ENCODE assay signal across 18 cellular contexts in the genomic region with DNA sequence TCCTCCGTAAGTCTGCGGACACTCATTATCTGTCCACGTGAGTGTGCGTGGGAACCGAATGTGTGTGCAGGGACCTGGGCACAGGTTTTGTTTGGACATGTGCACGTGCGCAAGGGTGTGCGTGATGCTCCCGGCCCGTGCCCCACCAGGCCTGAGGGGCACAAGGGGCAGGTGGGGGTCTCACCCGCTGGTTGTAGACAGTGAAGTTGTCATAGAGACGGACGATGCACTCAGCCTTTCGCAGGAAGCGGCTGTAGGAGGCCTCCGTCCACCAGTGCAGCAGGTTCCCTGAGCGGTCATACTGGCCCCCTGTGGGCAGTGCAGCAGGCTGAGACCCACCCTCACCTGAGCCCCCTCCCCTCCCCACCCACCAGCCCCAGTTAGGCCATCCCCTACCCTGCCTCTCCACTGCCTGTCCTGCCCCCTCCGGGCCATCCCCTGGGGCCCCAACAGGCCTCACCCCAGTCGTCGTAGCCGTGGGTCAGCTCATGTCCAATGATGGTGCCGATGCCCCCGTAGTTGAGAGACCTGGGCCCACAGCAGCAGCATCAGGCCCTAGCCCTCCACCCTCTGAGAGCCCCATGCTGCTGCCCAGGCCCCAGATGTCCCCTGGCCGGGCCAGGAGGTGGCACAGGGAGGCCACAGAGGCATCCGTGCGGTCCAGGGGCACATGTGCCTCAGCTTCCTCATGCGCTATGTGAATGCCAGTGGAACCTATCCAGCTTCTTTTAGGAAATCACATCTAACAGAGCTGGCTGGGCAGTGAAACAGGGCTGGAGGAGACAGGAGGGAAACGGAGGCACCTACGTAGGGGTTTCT. TPM values are rescaled to one million over a fixed set of nuclear protein-coding genes. Genes with fewer than 3 reads are reported as not detected.
DNase-seq lines count a peak whose midpoint lies in the region; ATAC-seq, FAIRE-seq and TF ChIP-seq lines count a peak whose summit lies in the region.
"Had no signal": no experiment of that assay in that cellular context is flagged by ENCODE, and none has a peak within 500 bp of the region (broad histone marks: within the 10 kb centered on the region; RNA-seq: fewer than 3 reads in every experiment).

No MANE protein-coding gene starts in this region.

- no peak overlapping the region for H3K14ac ChIP-seq in H9 (ENCODE audit: insufficient read depth, low read length)

- H3K23ac ChIP-seq in H9 (ENCODE audit: insufficient read length, low read depth, low read length), result no peak overlapping the region

- H3K27me3 Mint-ChIP-seq in H9 (ENCODE audit: low read depth), result peaks cover 53% of the 10 kb centered on the region
- H3K27me3 Mint-ChIP-seq in activated CD4-positive, alpha-beta T cell treated with anti-CD3 and anti-CD28 coated beads for 36 hours, result peaks cover 13% of the 10 kb centered on the region

- H3K4me3 ChIP-seq in kidney (ENCODE audit: low read length in 2 of 2) (no peak overlapping the region), ovary (no peak overlapping the region)

- no peak overlapping the region for H2BK12ac ChIP-seq in H9 (ENCODE audit: insufficient read length, low read depth, low read length)

- H3K4me1 ChIP-seq in H9 (ENCODE audit: insufficient read depth, low read length) (no peaks in the 10 kb centered on the region), kidney (ENCODE audit: control insufficient read depth in 1 of 2, insufficient read depth in 1 of 2, low read depth in 1 of 2, low read length in 2 of 2) (no peaks in the 10 kb centered on the region), ovary (ENCODE audit: insufficient read depth) (no peaks in the 10 kb centered on the region)
- H3K4me1 ChIP-seq: Caco-2 had no signal

- no peaks in the 10 kb centered on the region for H3K79me2 ChIP-seq in H9 (ENCODE audit: insufficient read depth, low read length)

- H2BK20ac ChIP-seq in H9 (ENCODE audit: low read depth, low read length, poor library complexity, severe bottlenecking), result no peak overlapping the region

- POLR2A ChIA-PET in activated CD4-positive, alpha-beta T cell treated with anti-CD3 and anti-CD28 coated beads for 36 hours (lab: Charles Lee), result no interaction called here

- no peak for ATAC-seq in activated CD4-positive, alpha-beta T cell treated with anti-CD3 and anti-CD28 coated beads for 36 hours

- no peak overlapping the region for H3K18ac ChIP-seq in H9 (ENCODE audit: insufficient read length, low read depth, low read length)

- intact Hi-C loops in kidney (cut with DNase I), result no loop called here
- intact Hi-C loops in ovary (cut with DNase I), result no loop called here
- intact Hi-C loops in activated CD4-positive, alpha-beta T cell treated with anti-CD3 and anti-CD28 coated beads for 36 hours (cut with DNase I, micrococcal nuclease), result no loop called here

- no peaks in the 10 kb centered on the region for H3K79me1 ChIP-seq in H9 (ENCODE audit: insufficient read depth, low read depth, low read length, poor library complexity, severe bottlenecking)

- no peak overlapping the region for H4K5ac ChIP-seq in H9 (ENCODE audit: insufficient read length, low read depth, low read length)

- H3K9me3 ChIP-seq in H9 (ENCODE audit: control insufficient read depth, low read depth, low read length) (no peaks in the 10 kb centered on the region), kidney (ENCODE audit: control insufficient read depth in 1 of 2, low read length in 2 of 2) (no peaks in the 10 kb centered on the region), ovary (no peaks in the 10 kb centered on the region)
- H3K9me3 ChIP-seq: Caco-2 had no signal

- no peak overlapping the region for H3T11ph ChIP-seq in H9 (ENCODE audit: low read length)

- no peak overlapping the region for H2BK5ac ChIP-seq in H9 (ENCODE audit: insufficient read length, low read length)

- TF ChIP-seq CTCF in H9 (conservative IDR thresholded peaks at IDR 0.05), result no peak
- TF ChIP-seq CTCF in kidney (IDR thresholded peaks at IDR 0.05; ENCODE audit: borderline replicate concordance, extremely low read depth, insufficient read depth), result no peak
- TF ChIP-seq CTCF in ovary (IDR thresholded peaks at IDR 0.05), result no peak

- H3K27ac ChIP-seq in H9 (ENCODE audit: insufficient read length, low read depth, low read length), result no peak overlapping the region
- no peak overlapping the region for H3K27ac ChIP-seq in kidney (ENCODE audit: low read depth in 2 of 2, low read length in 2 of 2)
- H3K27ac ChIP-seq in ovary, result no peak overlapping the region

- H4K91ac ChIP-seq in H9 (ENCODE audit: insufficient read length, low read depth, low read length), result no peak overlapping the region

- peaks cover 9% of the 10 kb centered on the region for H3K23me2 ChIP-seq in H9 (ENCODE audit: insufficient read length, low read depth, low read length, poor library complexity, severe bottlenecking)

- H3K36me3 Mint-ChIP-seq in H9 (ENCODE audit: insufficient read depth in 1 of 3, low read depth in 3 of 3), result peaks cover 0 to 8% (median 0%) of the 10 kb centered on the region in 3 experiments; a peak in 3 of 7 replicates
- H3K36me3 Mint-ChIP-seq in activated CD4-positive, alpha-beta T cell treated with anti-CD3 and anti-CD28 coated beads for 36 hours (ENCODE audit: low read depth), result no peaks in the 10 kb centered on the region
- H3K36me3 Mint-ChIP-seq: CD4-positive, CD25-positive, alpha-beta regulatory T cell had no signal

- no peak overlapping the region for H3K4ac ChIP-seq in H9 (ENCODE audit: low read depth, low read length)

- no peak overlapping the region for H2AK5ac ChIP-seq in H9 (ENCODE audit: insufficient read length, low read length)

- no peak overlapping the region for H3K4me3 Mint-ChIP-seq in H9
- H3K4me3 Mint-ChIP-seq in activated CD4-positive, alpha-beta T cell treated with anti-CD3 and anti-CD28 coated beads for 36 hours, result no peak overlapping the region
- H3K4me3 Mint-ChIP-seq: CD4-positive, CD25-positive, alpha-beta regulatory T cell had no signal

- no peak overlapping the region for H2BK15ac ChIP-seq in H9 (ENCODE audit: low read depth, low read length)

- no peak for TF ChIP-seq EP300 in ovary (IDR thresholded peaks at IDR 0.05)

- CTCF ChIA-PET in activated CD4-positive, alpha-beta T cell treated with anti-CD3 and anti-CD28 coated beads for 36 hours (lab: Charles Lee), result no interaction called here

- no peaks in the 10 kb centered on the region for H4K20me1 ChIP-seq in H9 (ENCODE audit: control insufficient read depth, insufficient read depth, insufficient read length)

- H3K27me3 ChIP-seq in H9 (ENCODE audit: insufficient read depth, low read length), result peaks cover 24% of the 10 kb centered on the region
- no peaks in the 10 kb centered on the region for H3K27me3 ChIP-seq in ovary

- FAIRE-seq in kidney (lab: Jason Lieb, UNC), result no peak
- FAIRE-seq: GM12892 had no signal

- no CpG with 5 or more reads among the region's 29 CpGs for WGBS in H9 (ENCODE audit: extremely low coverage, insufficient read length, low lambda C conversion rate)
- WGBS in ovary, 3 donors, result 93 to 95% (median 94%) methylated on average over 26 to 29 of the region's 29 CpGs

- H3K36me3 ChIP-seq in kidney (ENCODE audit: control insufficient read depth in 1 of 2, insufficient read depth in 2 of 2, low read length in 2 of 2) (no peaks in the 10 kb centered on the region), ovary (no peaks in the 10 kb centered on the region)

- H2BK120ac ChIP-seq in H9 (ENCODE audit: low read depth, low read length, poor library complexity, severe bottlenecking), result no peak overlapping the region

- H3K27ac Mint-ChIP-seq in H9, result no peak overlapping the region
- no peak overlapping the region for H3K27ac Mint-ChIP-seq in activated CD4-positive, alpha-beta T cell treated with anti-CD3 and anti-CD28 coated beads for 36 hours
- H3K27ac Mint-ChIP-seq: CD4-positive, CD25-positive, alpha-beta regulatory T cell had no signal

- no peak overlapping the region for H4K8ac ChIP-seq in H9 (replicated peaks; ENCODE audit: insufficient read length, low read depth, low read length)

- H2AFZ ChIP-seq in H9 (ENCODE audit: low read length), result no peak overlapping the region

- TF ChIP-seq POLR2A in ovary (IDR thresholded peaks at IDR 0.05), result no peak

- no peak overlapping the region for H3K56ac ChIP-seq in H9 (ENCODE audit: insufficient read length, low read depth, low read length)

- peaks cover 6 to 7% of the 10 kb centered on the region in 2 experiments for H3K4me1 Mint-ChIP-seq in H9
- peaks cover 3% of the 10 kb centered on the region for H3K4me1 Mint-ChIP-seq in activated CD4-positive, alpha-beta T cell treated with anti-CD3 and anti-CD28 coated beads for 36 hours

- H3K9ac ChIP-seq in H9 (ENCODE audit: extremely low read depth, insufficient read length, low read length) (no peak overlapping the region), kidney (ENCODE audit: low read length in 2 of 2) (no peak overlapping the region)

- peak; percentile 4 for DNase-seq in activated naive CD4-positive, alpha-beta T cell treated with anti-CD3 and anti-CD28 coated beads, Interleukin-2, amount 50 U/mL, for 16 hours
- DNase-seq in activated naive CD4-positive, alpha-beta T cell (lab: John Stamatoyannopoulos, UW), result no peak
- DNase-seq in H9 (peak; percentile 19), kidney (peak; percentile 45), ovary (peak in 4 of 5 donors; percentile 6 to 24 (median 16)), NCI-H2227 (lab: John Stamatoyannopoulos, UW; ENCODE audit: unreplicated experiment) (no peak)
- DNase-seq in activated CD4-positive, alpha-beta T cell treated with anti-CD3 and anti-CD28 coated beads for 36 hours, result no peak
- DNase-seq: ACHN; Caco-2; CD4-positive, CD25-positive, alpha-beta regulatory T cell; DMS153; GOT3; KBM-7; NCI-H1048; NCI-H146; NCI-H2081; NCI-H524 had no signal

- no peaks in the 10 kb centered on the region for H3K9me3 Mint-ChIP-seq in H9
- H3K9me3 Mint-ChIP-seq in activated CD4-positive, alpha-beta T cell treated with anti-CD3 and anti-CD28 coated beads for 36 hours (ENCODE audit: low read depth), result no peaks in the 10 kb centered on the region

- H3K4me2 ChIP-seq in H9 (ENCODE audit: insufficient read depth, insufficient read length, low read length), result no peak overlapping the region

RNA-seq across cellular contexts. Expression of a gene that starts 6.1 kb away (rescaled TPM):
- total RNA-seq in H9 (2021) (8.2 and 8.4 TPM in 2 replicates), kidney (6.7 TPM), ovary (100 to 1,000 TPM in 2 of 7 donors, 10 to 100 TPM in 5; 34.8 to 251 (median 48.8) TPM)
- polyA plus RNA-seq in kidney (ENCODE audit: insufficient read depth, low read depth, low replicate concordance) (8.5 TPM), ovary (10 to 100 TPM in 1 of 2 donors, 1 to 10 TPM in 1; 2.4 to 41.9 TPM)
- under 1 TPM; 0.19 to 0.23 TPM for total RNA-seq in activated CD4-positive, alpha-beta T cell treated with anti-CD3 and anti-CD28 coated beads for 36 hours
- total RNA-seq: CD4-positive, CD25-positive, alpha-beta regulatory T cell had no signal
- polyA plus RNA-seq: CD4-positive, CD25-positive, alpha-beta regulatory T cell had no signal

RNA-seq across cellular contexts. Expression of a gene that starts 25.6 kb away (rescaled TPM):
- total RNA-seq in H9 (2021), result not detected in 2 replicates
- total RNA-seq in kidney, result 0.09 TPM
- polyA plus RNA-seq in kidney (ENCODE audit: insufficient read depth, low read depth, low replicate concordance), result 0.49 TPM
- under 1 TPM in 1 of 7 donors, not detected in 6; 0.72 TPM for total RNA-seq in ovary
- not detected for polyA plus RNA-seq in ovary
- not detected for total RNA-seq in activated CD4-positive, alpha-beta T cell treated with anti-CD3 and anti-CD28 coated beads for 36 hours
- total RNA-seq: CD4-positive, CD25-positive, alpha-beta regulatory T cell had no signal
- polyA plus RNA-seq: CD4-positive, CD25-positive, alpha-beta regulatory T cell had no signal

RNA-seq across cellular contexts. Expression of a gene that starts 38.7 kb away (rescaled TPM):
- total RNA-seq in H9 (2021) (not detected in 2 replicates), kidney (not detected), ovary (under 1 TPM in 2 of 7 donors, not detected in 5; 0.27 to 0.35 TPM)
- polyA plus RNA-seq in kidney (ENCODE audit: insufficient read depth, low read depth, low replicate concordance) (not detected), ovary (not detected)
- not detected for total RNA-seq in activated CD4-positive, alpha-beta T cell treated with anti-CD3 and anti-CD28 coated beads for 36 hours
- total RNA-seq: Caco-2; CD4-positive, CD25-positive, alpha-beta regulatory T cell had no signal
- polyA plus RNA-seq: CD4-positive, CD25-positive, alpha-beta regulatory T cell had no signal

RNA-seq across cellular contexts. Expression of a gene that starts 44.4 kb away (rescaled TPM):
- not detected in 2 replicates for total RNA-seq in H9 (2021)
- not detected for total RNA-seq in kidney
- polyA plus RNA-seq in kidney (ENCODE audit: insufficient read depth, low read depth, low replicate concordance), result not detected
- total RNA-seq in ovary, result under 1 TPM in 2 of 7 donors, not detected in 5; 0.28 to 0.40 TPM
- not detected for polyA plus RNA-seq in ovary
- total RNA-seq in activated CD4-positive, alpha-beta T cell treated with anti-CD3 and anti-CD28 coated beads for 36 hours, result not detected
- total RNA-seq: Caco-2; CD4-positive, CD25-positive, alpha-beta regulatory T cell had no signal
- polyA plus RNA-seq: CD4-positive, CD25-positive, alpha-beta regulatory T cell had no signal

RNA-seq across cellular contexts. Expression of a gene that starts 58.0 kb away (rescaled TPM):
- total RNA-seq in H9 (2021), result not detected in 2 replicates
- total RNA-seq in kidney, result not detected
- not detected for polyA plus RNA-seq in kidney (ENCODE audit: insufficient read depth, low read depth, low replicate concordance)
- total RNA-seq in ovary, result not detected
- polyA plus RNA-seq in ovary, result not detected
- not detected for total RNA-seq in activated CD4-positive, alpha-beta T cell treated with anti-CD3 and anti-CD28 coated beads for 36 hours
- total RNA-seq: Caco-2; CD4-positive, CD25-positive, alpha-beta regulatory T cell had no signal

Comparison
In these comparisons a context has a peak if more than half of its experiments do, and no peak if none do; other contexts are left out.
1. DNase-seq: peak in activated naive CD4-positive, alpha-beta T cell treated with anti-CD3 and anti-CD28 coated beads, Interleukin-2, amount 50 U/mL, for 16 hours (single experiment), H9 (single experiment), kidney (single experiment) and ovary (4 of 5); none in activated naive CD4-positive, alpha-beta T cell (0 of 4), NCI-H2227 (single experiment) and activated CD4-positive, alpha-beta T cell treated with anti-CD3 and anti-CD28 coated beads for 36 hours (single experiment).